In genomic region chr16:30622455-30623032, GRCh38 we compare ENCODE assay signal across 1 cellular context.
TF ChIP-seq lines count a peak whose summit lies in the region.

No MANE protein-coding gene starts in this region.

TF ChIP-seq in HEK293, 187 proteins besides CTCF, POLR2A, EP300 and RAD21 (continued from another document):
- no peak for TF ChIP-seq IKZF3 (tag by site-specific recombination; IDR thresholded peaks at IDR 0.05)
- TF ChIP-seq GLIS2 (tag by site-specific recombination; IDR thresholded peaks at IDR 0.05): no peak
TF ChIP-seq in HEK293: peak in this region for 1.
